ENCODE assay signal across 17 cellular contexts in genomic region chr2:10931710-10932255, GRCh38. TPM values are rescaled to one million over a fixed set of nuclear protein-coding genes. Genes with fewer than 3 reads are reported as not detected.
A peak's percentile ranks its signal among the peaks of the same experiment; 100 is the strongest.
DNase-seq lines count a peak whose midpoint lies in the region; ATAC-seq and TF ChIP-seq lines count a peak whose summit lies in the region.
"Had no signal": no experiment of that assay in that cellular context is flagged by ENCODE, and none has a peak within 500 bp of the region (broad histone marks: within the 10 kb centered on the region; RNA-seq: fewer than 3 reads in every experiment).

No MANE protein-coding gene starts in this region.

- no peak for ATAC-seq in naive thymus-derived CD4-positive, alpha-beta T cell
- ATAC-seq: activated CD4-positive, CD25-positive, alpha-beta regulatory T cell treated with anti-CD3 and anti-CD28 coated beads, Interleukin-2, amount 50 U/mL, for 24 hours had no signal

- POLR2A ChIA-PET in naive thymus-derived CD4-positive, alpha-beta T cell (lab: Charles Lee) = no interaction called here

- CTCF ChIA-PET in naive thymus-derived CD4-positive, alpha-beta T cell (lab: Charles Lee) = no interaction called here

- no peaks in the 10 kb centered on the region for H3K4me1 ChIP-seq in naive thymus-derived CD4-positive, alpha-beta T cell (ENCODE audit: control insufficient read depth in 2 of 2, insufficient read depth in 2 of 2, low read length in 2 of 2)
- H3K4me1 ChIP-seq: tibial artery had no signal

- in situ Hi-C loops in astrocyte of the cerebellum (cut with HindIII; ENCODE audit: low sequenced_read_pairs) = no loop called here

- H3K27ac Mint-ChIP-seq in naive thymus-derived CD4-positive, alpha-beta T cell = peak overlapping the region in 1 of 9 donors; percentile 10
- H3K27ac Mint-ChIP-seq: endodermal cell had no signal

- no peak overlapping the region for H3K4me3 Mint-ChIP-seq in naive thymus-derived CD4-positive, alpha-beta T cell
- H3K4me3 Mint-ChIP-seq: endodermal cell had no signal

- no peaks in the 10 kb centered on the region for H3K27me3 ChIP-seq in naive thymus-derived CD4-positive, alpha-beta T cell (ENCODE audit: control insufficient read depth in 2 of 2, insufficient read depth in 2 of 2, low read length in 2 of 2)

- H3K9me3 Mint-ChIP-seq in naive thymus-derived CD4-positive, alpha-beta T cell = peaks cover 0 to 1% (median 0%) of the 10 kb centered on the region in 11 donors
- H3K9me3 Mint-ChIP-seq: endodermal cell had no signal

- no peaks in the 10 kb centered on the region for H3K4me1 Mint-ChIP-seq in naive thymus-derived CD4-positive, alpha-beta T cell

- no peak for TF ChIP-seq CTCF in astrocyte of the cerebellum (IDR thresholded peaks at IDR 0.05; ENCODE audit: low read depth, low read length, missing control alignments)

- no peaks in the 10 kb centered on the region for H3K36me3 ChIP-seq in naive thymus-derived CD4-positive, alpha-beta T cell (ENCODE audit: control insufficient read depth in 2 of 3, insufficient read depth in 3 of 3, low read length in 3 of 3)
- H3K36me3 ChIP-seq: tibial artery had no signal

- no peaks in the 10 kb centered on the region for H3K36me3 Mint-ChIP-seq in naive thymus-derived CD4-positive, alpha-beta T cell

- DNase-seq in A172 (ENCODE audit: low spot score) (peak; percentile 84), HCEC 1CT (peak; percentile 81), astrocyte of the cerebellum (ENCODE audit: low read depth) (peak; percentile 93), iris pigment epithelial cell (ENCODE audit: low read depth) (peak; percentile 40), NCI-H526 (lab: John Stamatoyannopoulos, UW) (no peak), NCI-H2107 (lab: John Stamatoyannopoulos, UW) (no peak), Kasumi-1 (lab: John Stamatoyannopoulos, UW) (no peak)
- DNase-seq in naive thymus-derived CD4-positive, alpha-beta T cell = no peak
- DNase-seq: activated T-cell treated with anti-CD3 and anti-CD28 coated beads, Interleukin-2, amount 50 U/mL, for 48 hours; DMS 273 treated with DMSO at 0.1 percent for 48 hours; endodermal cell; hippocampal formation; MM.1S; SW 1271; tibial artery had no signal

- intact Hi-C loops in naive thymus-derived CD4-positive, alpha-beta T cell (cut with micrococcal nuclease) = no loop called here

- no peak overlapping the region for H3K4me3 ChIP-seq in astrocyte of the cerebellum (ENCODE audit: low read depth, low read length)
- no peak overlapping the region for H3K4me3 ChIP-seq in naive thymus-derived CD4-positive, alpha-beta T cell (ENCODE audit: low read length)
- H3K4me3 ChIP-seq: lung, tibial artery had no signal

- H3K9me3 ChIP-seq in naive thymus-derived CD4-positive, alpha-beta T cell (ENCODE audit: control insufficient read depth in 2 of 3, low read length in 3 of 3) = no peaks in the 10 kb centered on the region
- H3K9me3 ChIP-seq: tibial artery had no signal

- no peak overlapping the region for H3K27ac ChIP-seq in naive thymus-derived CD4-positive, alpha-beta T cell (ENCODE audit: low read depth, low read length)
- H3K27ac ChIP-seq: tibial artery had no signal

- H3K27me3 Mint-ChIP-seq in naive thymus-derived CD4-positive, alpha-beta T cell = peaks cover 6 to 37% (median 10%) of the 10 kb centered on the region in 5 donors

RNA-seq across cellular contexts. Expression of gene KCNF1, which starts 20.0 kb away (rescaled TPM):
- 0.14 and 0.71 TPM in 2 replicates for total RNA-seq in A172 (2014; rRNA removed; shearing (Covaris generic))
- not detected for total RNA-seq in naive thymus-derived CD4-positive, alpha-beta T cell
- polyA plus RNA-seq in naive thymus-derived CD4-positive, alpha-beta T cell = not detected

Comparison
In these comparisons a context has a peak if more than half of its experiments do, and no peak if none do; other contexts are left out.
1. DNase-seq: peak in A172 (single experiment), HCEC 1CT (single experiment), astrocyte of the cerebellum (single experiment) and iris pigment epithelial cell (single experiment); none in naive thymus-derived CD4-positive, alpha-beta T cell (0 of 9), NCI-H526 (0 of 2), NCI-H2107 (single experiment) and Kasumi-1 (0 of 2).